In the genomic region with DNA sequence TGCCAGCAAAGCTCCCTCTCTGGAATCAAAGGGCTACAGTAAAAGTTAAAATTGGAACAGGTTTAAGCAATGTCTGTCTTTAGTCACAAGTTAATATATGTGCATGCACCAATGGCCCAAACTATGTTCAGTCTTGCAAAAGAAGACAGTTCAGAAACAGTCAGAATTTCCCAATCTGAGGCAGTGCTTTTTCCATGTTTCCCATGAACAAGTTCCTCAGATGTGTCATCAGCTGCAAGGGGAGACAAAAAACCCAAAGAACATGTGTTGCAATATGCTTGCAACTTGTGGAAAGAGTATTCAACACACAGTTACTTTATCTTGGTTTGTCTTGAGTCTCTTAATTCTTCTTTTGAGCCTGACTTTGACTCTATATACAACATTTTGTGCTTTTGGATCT, we compare ENCODE assay signal across 11 cellular contexts.
A peak's percentile ranks its signal among the peaks of the same experiment; 100 is the strongest.
DNase-seq lines count a peak whose midpoint lies in the region; ATAC-seq and TF ChIP-seq lines count a peak whose summit lies in the region.
"Had no signal": no experiment of that assay in that cellular context is flagged by ENCODE, and none has a peak within 500 bp of the region (broad histone marks: within the 10 kb centered on the region; RNA-seq: fewer than 3 reads in every experiment).

No MANE protein-coding gene starts in this region.

- H3K27me3 ChIP-seq in PC-3 (ENCODE audit: low read length) (no peaks in the 10 kb centered on the region), trophoblast cell (ENCODE audit: insufficient read depth, low read length) (no peaks in the 10 kb centered on the region)
- H3K27me3 ChIP-seq: gastroesophageal sphincter had no signal

- H4K12ac ChIP-seq in trophoblast cell (ENCODE audit: low read depth, low read length): no peak overlapping the region

- no peaks in the 10 kb centered on the region for H3K9me3 ChIP-seq in PC-3 (ENCODE audit: low read length)
- H3K9me3 ChIP-seq in trophoblast cell (ENCODE audit: insufficient read depth, low read depth, low read length): no peaks in the 10 kb centered on the region
- H3K9me3 ChIP-seq: gastroesophageal sphincter had no signal

- H2BK120ac ChIP-seq in trophoblast cell (ENCODE audit: insufficient read depth, low read length, poor library complexity): no peak overlapping the region

- no peak overlapping the region for H2AFZ ChIP-seq in PC-3 (ENCODE audit: low read length)
- H2AFZ ChIP-seq in trophoblast cell (ENCODE audit: insufficient read depth, low read length, poor library complexity): no peak overlapping the region

- intact Hi-C loops in PC-3 (cut with micrococcal nuclease): no loop called here

- no peak overlapping the region for H3K23ac ChIP-seq in trophoblast cell (ENCODE audit: low read length)

- H3K4me1 ChIP-seq in PC-3 (ENCODE audit: insufficient read depth, low read length): no peaks in the 10 kb centered on the region
- no peaks in the 10 kb centered on the region for H3K4me1 ChIP-seq in trophoblast cell (ENCODE audit: control insufficient read depth in 1 of 2, insufficient read depth in 2 of 2, low read length in 2 of 2)
- H3K4me1 ChIP-seq: gastroesophageal sphincter had no signal

- no peak overlapping the region for H2BK5ac ChIP-seq in trophoblast cell (ENCODE audit: low read depth, low read length, poor library complexity)

- H3K4ac ChIP-seq in trophoblast cell (ENCODE audit: low read depth, low read length): no peak overlapping the region

- H3K36me3 ChIP-seq in PC-3 (ENCODE audit: low read depth, low read length): no peaks in the 10 kb centered on the region
- no peaks in the 10 kb centered on the region for H3K36me3 ChIP-seq in trophoblast cell (ENCODE audit: control insufficient read depth in 1 of 2, insufficient read depth in 2 of 2, low read length in 2 of 2)
- H3K36me3 ChIP-seq: gastroesophageal sphincter had no signal

- H3K27ac ChIP-seq in PC-3 (ENCODE audit: low read length) (no peak overlapping the region), epithelial cell of prostate (peak overlapping the region; percentile 65), trophoblast cell (ENCODE audit: low read depth, low read length) (no peak overlapping the region)
- H3K27ac ChIP-seq: gastroesophageal sphincter had no signal

- no peak overlapping the region for H4K91ac ChIP-seq in trophoblast cell (ENCODE audit: low read depth, low read length)

- ATAC-seq in PC-3: no peak
- ATAC-seq in GM18858 (IDR thresholded peaks at IDR 0.05; ENCODE audit: unreplicated experiment): no peak
- no peak for ATAC-seq in HG03025 (IDR thresholded peaks at IDR 0.05; ENCODE audit: low FRiP score, unreplicated experiment)
- ATAC-seq: gastroesophageal sphincter, left lobe of liver had no signal

- no peaks in the 10 kb centered on the region for H3K9me2 ChIP-seq in PC-3 (replicated peaks; ENCODE audit: low read length)

- no peak overlapping the region for H3K4me3 ChIP-seq in PC-3 (ENCODE audit: low read length)
- H3K4me3 ChIP-seq in trophoblast cell (ENCODE audit: low read depth, low read length): no peak overlapping the region
- H3K4me3 ChIP-seq: gastroesophageal sphincter had no signal

- no peak overlapping the region for H3K14ac ChIP-seq in trophoblast cell (ENCODE audit: low read length)

- no TSS peak for BruUV-seq in PC-3 (replicated peaks; lab: Mats Ljungman, UMichigan)

- H4K20me1 ChIP-seq in PC-3 (ENCODE audit: low read length): no peaks in the 10 kb centered on the region

- H3K4me2 ChIP-seq in PC-3 (ENCODE audit: low read length): no peak overlapping the region
- H3K4me2 ChIP-seq in trophoblast cell (ENCODE audit: low read length): no peak overlapping the region

- H4K8ac ChIP-seq in trophoblast cell (ENCODE audit: low read depth, low read length): no peak overlapping the region

- no peaks in the 10 kb centered on the region for H3F3A ChIP-seq in PC-3 (ENCODE audit: low read length, unreplicated experiment)

- no peak overlapping the region for H2BK12ac ChIP-seq in trophoblast cell (ENCODE audit: low read length)

- CTCF ChIA-PET in PC-3 (lab: Charles Lee): no interaction called here

- H3K9ac ChIP-seq in PC-3 (ENCODE audit: low read length) (no peak overlapping the region), trophoblast cell (ENCODE audit: low read length) (no peak overlapping the region)

- H3K79me2 ChIP-seq in PC-3 (ENCODE audit: low read length) (no peaks in the 10 kb centered on the region), trophoblast cell (ENCODE audit: control insufficient read depth, insufficient read depth, low read length, poor library complexity) (no peaks in the 10 kb centered on the region)

- POLR2A ChIA-PET in PC-3 (lab: Charles Lee; ENCODE audit: unreplicated experiment): no interaction called here

- TF ChIP-seq CTCF in PC-3 (conservative IDR thresholded peaks at IDR 0.05; ENCODE audit: low read depth, low read length): no peak

- no peaks in the 10 kb centered on the region for H3K79me1 ChIP-seq in trophoblast cell (ENCODE audit: low read length)

- no peak overlapping the region for H2AK5ac ChIP-seq in trophoblast cell (ENCODE audit: low read length)

- peak; percentile 73 for DNase-seq in GM04504 (ENCODE audit: low read depth)
- peak; percentile 33 for DNase-seq in PC-3
- peak; percentile 57 for DNase-seq in epithelial cell of prostate (ENCODE audit: low read depth, low spot score)
- DNase-seq in trophoblast cell: peak; percentile 53 to 85
- DNase-seq in effector CD8-positive, alpha-beta T cell (lab: John Stamatoyannopoulos, UW): no peak
- no peak for DNase-seq in NCI-H1417 (lab: John Stamatoyannopoulos, UW)
- DNase-seq: KBM-7 had no signal

- H3K18ac ChIP-seq in trophoblast cell (ENCODE audit: low read length): no peak overlapping the region

Comparison
In these comparisons a context has a peak if more than half of its experiments do, and no peak if none do; other contexts are left out.
1. DNase-seq: peak in GM04504 (single experiment), PC-3 (single experiment), epithelial cell of prostate (single experiment) and trophoblast cell (2 of 2); none in effector CD8-positive, alpha-beta T cell (single experiment) and NCI-H1417 (0 of 3).